ENCODE assay signal across 13 cellular contexts in the genomic region with DNA sequence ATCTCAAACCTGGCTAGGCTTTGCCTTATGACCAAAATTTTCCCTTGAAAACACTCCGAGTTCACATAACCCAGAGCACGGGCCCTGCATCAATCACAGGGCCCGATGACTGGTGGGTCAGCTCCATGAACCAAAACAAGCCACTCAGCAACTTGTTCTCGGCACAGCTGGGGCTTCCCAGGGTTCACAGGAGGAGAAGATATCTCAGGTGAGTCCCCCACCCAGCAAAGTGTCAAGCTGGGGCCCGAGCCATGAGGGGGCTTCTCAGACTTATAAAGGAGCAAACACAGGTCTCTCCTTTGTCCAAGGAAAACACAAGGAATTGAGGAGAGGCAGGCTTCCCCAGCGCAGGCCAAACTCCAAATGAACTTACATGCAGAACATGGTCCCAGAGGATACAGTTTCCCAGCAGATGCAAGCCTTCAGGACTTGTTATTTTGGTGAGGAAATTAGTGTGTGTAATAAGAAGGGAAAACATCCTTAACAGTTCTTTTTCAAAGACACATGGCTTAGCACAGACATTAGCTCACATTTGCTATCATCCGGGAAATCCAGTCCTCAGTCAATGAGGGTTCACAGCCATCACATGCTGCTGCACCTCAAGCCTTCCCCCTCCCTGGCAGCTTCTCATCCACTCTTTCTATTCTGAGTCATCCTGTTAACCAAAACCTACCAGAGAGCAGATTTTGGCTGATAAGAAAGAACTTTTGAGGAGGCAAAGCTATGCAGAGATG.
DNase-seq lines count a peak whose midpoint lies in the region; ATAC-seq, FAIRE-seq and TF ChIP-seq lines count a peak whose summit lies in the region.
"Had no signal": no experiment of that assay in that cellular context is flagged by ENCODE, and none has a peak within 500 bp of the region (broad histone marks: within the 10 kb centered on the region; RNA-seq: fewer than 3 reads in every experiment).

No MANE protein-coding gene starts in this region.

- peak; percentile 62 for FAIRE-seq in K562 (lab: Jason Lieb, UNC)

- peak overlapping the region; percentile 72 for H2AFZ ChIP-seq in K562 (ENCODE audit: low read depth, low read length)

- H3K27me3 Mint-ChIP-seq in CD14-positive monocyte (ENCODE audit: low read depth in 3 of 3), result peaks cover 0 to 3% (median 3%) of the 10 kb centered on the region in 3 donors
- H3K27me3 Mint-ChIP-seq: CD4-positive, CD25-positive, alpha-beta regulatory T cell had no signal

- H3K27me3 ChIP-seq in K562 (ENCODE audit: control insufficient read depth in 2 of 2, insufficient read depth in 2 of 2, low read length in 2 of 2), result no peaks in the 10 kb centered on the region
- no peaks in the 10 kb centered on the region for H3K27me3 ChIP-seq in sigmoid colon
- H3K27me3 ChIP-seq: dorsolateral prefrontal cortex had no signal

- peak; percentile 21 for DNase-seq in GM03348 (ENCODE audit: low spot score)
- DNase-seq in K562 (ENCODE audit: extremely low read depth in 1 of 4, low spot score in 3 of 4), result peak in 2 of 4 experiments; percentile 44 to 45
- peak; percentile 67 for DNase-seq in left cardiac atrium
- peak; percentile 91 for DNase-seq in sigmoid colon
- DNase-seq in Ammon's horn (ENCODE audit: low spot score), result no peak
- no peak for DNase-seq in CD14-positive monocyte (ENCODE audit: low spot score)
- DNase-seq in GM19240 (ENCODE audit: insufficient read length, low spot score), result no peak
- DNase-seq: activated effector memory CD4-positive, alpha-beta T cell treated with Interleukin-2 at 50 U/mL for 16 hours; CD4-positive, CD25-positive, alpha-beta regulatory T cell; dorsolateral prefrontal cortex; NCI-H146 had no signal

- POLR2A ChIA-PET in K562 (lab: Yijun Ruan, JAX), result interaction anchor here (0.7 to 1.6 kb wide), 8 partner anchors 9 to 118 kb away, joined by 3 to 7 read pairs (median 4); no protein-coding TSS in a partner anchor

- TF ChIP-seq POLR2A in K562 (conservative IDR thresholded peaks at IDR 0.05) (no peak), sigmoid colon (IDR thresholded peaks at IDR 0.05) (no peak)

- H4K20me1 ChIP-seq in K562 (replicated peaks; ENCODE audit: control insufficient read depth, insufficient read depth, low read length), result no peaks in the 10 kb centered on the region

- no peaks in the 10 kb centered on the region for H3K36me3 Mint-ChIP-seq in CD14-positive monocyte
- H3K36me3 Mint-ChIP-seq: CD4-positive, CD25-positive, alpha-beta regulatory T cell had no signal

- peak overlapping the region; percentile 12 to 17; a peak in 2 of 4 replicates for H3K9ac ChIP-seq in K562 (ENCODE audit: insufficient read depth in 1 of 2, low read depth in 2 of 2, low read length in 2 of 2)

- ATAC-seq in K562, result peak; percentile 63
- peak; percentile 75 to 87 for ATAC-seq in left cardiac atrium
- no peak for ATAC-seq in GM19452 (IDR thresholded peaks at IDR 0.05; ENCODE audit: unreplicated experiment)

- intact Hi-C loops in K562 (cut with micrococcal nuclease) (no loop called here), left cardiac atrium (cut with DNase I) (loop anchor here in 1 of 2 donors (10.0 kb wide), 1 partner anchor 61 kb away; no protein-coding TSS in a partner anchor), sigmoid colon (cut with DNase I) (loop anchor here (5.0 kb wide), 1 partner anchor 658 kb away; no protein-coding TSS in a partner anchor), CD14-positive monocyte (cut with micrococcal nuclease) (no loop called here)

- H3K4me1 ChIP-seq in K562 (replicated peaks in 1 of 2; ENCODE audit: control insufficient read depth in 2 of 2, insufficient read depth in 2 of 2, low read length in 2 of 2) (peaks cover 2 to 23% of the 10 kb centered on the region in 2 experiments; a peak in 3 of 5 replicates), sigmoid colon (peaks cover 0 to 12% (median 9%) of the 10 kb centered on the region in 4 donors)

- no peak for TF ChIP-seq RAD21 in K562 (CRISPR knock-in tag; conservative IDR thresholded peaks at IDR 0.05 in 1 of 2, IDR thresholded peaks at IDR 0.05 in 1 of 2)

- no peak overlapping the region for H3K4me3 ChIP-seq in K562
- H3K4me3 ChIP-seq in sigmoid colon, result no peak overlapping the region
- H3K4me3 ChIP-seq: dorsolateral prefrontal cortex had no signal

- H3K79me2 ChIP-seq in K562 (ENCODE audit: control insufficient read depth, insufficient read depth, low read length), result no peaks in the 10 kb centered on the region

- no TSS peak for BruUV-seq in K562 (replicated peaks; lab: Mats Ljungman, UMichigan)

- H3K9me3 Mint-ChIP-seq in CD14-positive monocyte, result no peaks in the 10 kb centered on the region
- H3K9me3 Mint-ChIP-seq: CD4-positive, CD25-positive, alpha-beta regulatory T cell had no signal

- H3K4me3 Mint-ChIP-seq in CD14-positive monocyte, result no peak overlapping the region
- H3K4me3 Mint-ChIP-seq: CD4-positive, CD25-positive, alpha-beta regulatory T cell had no signal

- TF ChIP-seq EP300 in K562 (IDR thresholded peaks at IDR 0.05; ENCODE audit: low read length) (no peak), sigmoid colon (IDR thresholded peaks at IDR 0.05) (peak in 1 of 4 donors; percentile 12)

- no peak overlapping the region for H3K27ac Mint-ChIP-seq in CD14-positive monocyte
- H3K27ac Mint-ChIP-seq: CD4-positive, CD25-positive, alpha-beta regulatory T cell had no signal

- no peak overlapping the region for H3K27ac ChIP-seq in K562 (ENCODE audit: extremely low read depth, low read depth, low read length)
- peak overlapping the region; percentile 54 to 70 (median 62) for H3K27ac ChIP-seq in sigmoid colon
- H3K27ac ChIP-seq: dorsolateral prefrontal cortex, VCaP had no signal

- CTCF ChIA-PET in K562 (lab: Yijun Ruan, JAX; ENCODE audit: low intra/inter-chr PET ratio), result interaction anchor here (0.6 kb wide), 1 partner anchor 59 kb away, joined by 3 read pairs; no protein-coding TSS in a partner anchor

- H3K4me2 ChIP-seq in K562 (ENCODE audit: insufficient read depth, low read length), result no peak overlapping the region

- H3K4me1 Mint-ChIP-seq in CD14-positive monocyte, result no peaks in the 10 kb centered on the region
- H3K4me1 Mint-ChIP-seq: CD4-positive, CD25-positive, alpha-beta regulatory T cell had no signal

- no peaks in the 10 kb centered on the region for H3K9me1 ChIP-seq in K562 (ENCODE audit: control insufficient read depth, insufficient read depth, low read length)

- in situ Hi-C loops in K562 (cut with MboI), result no loop called here

- TF ChIP-seq CTCF in K562 (IDR thresholded peaks at IDR 0.05 in 2 of 3, conservative IDR thresholded peaks at IDR 0.05 in 1 of 3; ENCODE audit: insufficient read depth in 2 of 3, low read depth in 1 of 3, low read length in 3 of 3) (no peak), sigmoid colon (IDR thresholded peaks at IDR 0.05) (no peak), CD14-positive monocyte (IDR thresholded peaks at IDR 0.05) (no peak)

- H3K36me3 ChIP-seq in K562 (ENCODE audit: control insufficient read depth, insufficient read depth, low read length) (no peaks in the 10 kb centered on the region), sigmoid colon (no peaks in the 10 kb centered on the region)

- WGBS in K562 (ENCODE audit: insufficient coverage, low coverage, missing lambda C conversion rate), result 60% methylated on average over 7 of the region's 7 CpGs
- WGBS in sigmoid colon, 2 donors, result 81 to 88% methylated on average over 7 of the region's 7 CpGs

- no peaks in the 10 kb centered on the region for H3K9me3 ChIP-seq in K562 (replicated peaks; ENCODE audit: control insufficient read depth, insufficient read depth, low read depth, low read length)
- no peaks in the 10 kb centered on the region for H3K9me3 ChIP-seq in sigmoid colon

TF ChIP-seq in K562, 482 proteins besides CTCF, POLR2A, EP300 and RAD21 (continues in another document):
- peak; percentile 87 for TF ChIP-seq FOSL1 (tag; conservative IDR thresholded peaks at IDR 0.05)
- TF ChIP-seq L3MBTL2 (IDR thresholded peaks at IDR 0.05), result peak; percentile 13; the same call in 1 of the 2 replicates
- TF ChIP-seq JUND (IDR thresholded peaks at IDR 0.05; ENCODE audit: borderline replicate concordance, low read depth, low read length), result peak; percentile 78
- TF ChIP-seq JUND (tag; IDR thresholded peaks at IDR 0.05; ENCODE audit: borderline replicate concordance, low read depth, low read length), result peak; percentile 72; the same call in 1 of the 3 replicates
- no peak for TF ChIP-seq KLF6 (CRISPR knock-in tag; IDR thresholded peaks at IDR 0.05; ENCODE audit: borderline replicate concordance)
- TF ChIP-seq, protein P1, sequence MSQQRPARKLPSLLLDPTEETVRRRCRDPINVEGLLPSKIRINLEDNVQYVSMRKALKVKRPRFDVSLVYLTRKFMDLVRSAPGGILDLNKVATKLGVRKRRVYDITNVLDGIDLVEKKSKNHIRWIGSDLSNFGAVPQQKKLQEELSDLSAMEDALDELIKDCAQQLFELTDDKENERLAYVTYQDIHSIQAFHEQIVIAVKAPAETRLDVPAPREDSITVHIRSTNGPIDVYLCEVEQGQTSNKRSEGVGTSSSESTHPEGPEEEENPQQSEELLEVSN (IDR thresholded peaks at IDR 0.05; ENCODE audit: borderline replicate concordance in 1 of 2, extremely low read depth in 1 of 2, insufficient read depth in 1 of 2, insufficient read length in 1 of 2, low read depth in 1 of 2, low read length in 1 of 2, poor library complexity in 1 of 2, severe bottlenecking in 1 of 2), result peak in 1 of 2 experiments; percentile 12
- no peak for TF ChIP-seq NBN (IDR thresholded peaks at IDR 0.05; ENCODE audit: low read depth)
- TF ChIP-seq DPF2 (IDR thresholded peaks at IDR 0.05), result peak; percentile 39; the same call in 1 of the 2 replicates
- TF ChIP-seq, protein P2, sequence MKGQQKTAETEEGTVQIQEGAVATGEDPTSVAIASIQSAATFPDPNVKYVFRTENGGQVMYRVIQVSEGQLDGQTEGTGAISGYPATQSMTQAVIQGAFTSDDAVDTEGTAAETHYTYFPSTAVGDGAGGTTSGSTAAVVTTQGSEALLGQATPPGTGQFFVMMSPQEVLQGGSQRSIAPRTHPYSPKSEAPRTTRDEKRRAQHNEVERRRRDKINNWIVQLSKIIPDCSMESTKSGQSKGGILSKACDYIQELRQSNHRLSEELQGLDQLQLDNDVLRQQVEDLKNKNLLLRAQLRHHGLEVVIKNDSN (CRISPR knock-in tag; IDR thresholded peaks at IDR 0.05), result no peak
- TF ChIP-seq ZNF408 (CRISPR knock-in tag; IDR thresholded peaks at IDR 0.05; ENCODE audit: low read depth), result no peak
- no peak for TF ChIP-seq ZNF551 (CRISPR knock-in tag; IDR thresholded peaks at IDR 0.05)
- no peak for TF ChIP-seq TFAM (CRISPR knock-in tag; conservative IDR thresholded peaks at IDR 0.05)
- no peak for TF ChIP-seq PURB (CRISPR knock-in tag; IDR thresholded peaks at IDR 0.05; ENCODE audit: low read depth)
- no peak for TF ChIP-seq GATAD2A (IDR thresholded peaks at IDR 0.05)
- TF ChIP-seq RAD51 (IDR thresholded peaks at IDR 0.05; ENCODE audit: borderline replicate concordance, low read depth), result no peak
- no peak for TF ChIP-seq MCM7 (IDR thresholded peaks at IDR 0.05)
- TF ChIP-seq HDAC2 (IDR thresholded peaks at IDR 0.05), result no peak
- no peak for TF ChIP-seq KDM2B (CRISPR knock-in tag; IDR thresholded peaks at IDR 0.05)
- TF ChIP-seq ZSCAN29 (IDR thresholded peaks at IDR 0.05), result no peak
- TF ChIP-seq SMARCA4 (IDR thresholded peaks at IDR 0.05), result peak; percentile 29; the same call in 1 of the 2 replicates

Comparison
In these comparisons a context has a peak if more than half of its experiments do, and no peak if none do; other contexts are left out.
1. DNase-seq: peak in GM03348 (single experiment), left cardiac atrium (single experiment) and sigmoid colon (single experiment); none in Ammon's horn (single experiment), CD14-positive monocyte (single experiment) and GM19240 (single experiment).